Comparison of ENCODE assay signal across 11 cellular contexts in the genomic region with DNA sequence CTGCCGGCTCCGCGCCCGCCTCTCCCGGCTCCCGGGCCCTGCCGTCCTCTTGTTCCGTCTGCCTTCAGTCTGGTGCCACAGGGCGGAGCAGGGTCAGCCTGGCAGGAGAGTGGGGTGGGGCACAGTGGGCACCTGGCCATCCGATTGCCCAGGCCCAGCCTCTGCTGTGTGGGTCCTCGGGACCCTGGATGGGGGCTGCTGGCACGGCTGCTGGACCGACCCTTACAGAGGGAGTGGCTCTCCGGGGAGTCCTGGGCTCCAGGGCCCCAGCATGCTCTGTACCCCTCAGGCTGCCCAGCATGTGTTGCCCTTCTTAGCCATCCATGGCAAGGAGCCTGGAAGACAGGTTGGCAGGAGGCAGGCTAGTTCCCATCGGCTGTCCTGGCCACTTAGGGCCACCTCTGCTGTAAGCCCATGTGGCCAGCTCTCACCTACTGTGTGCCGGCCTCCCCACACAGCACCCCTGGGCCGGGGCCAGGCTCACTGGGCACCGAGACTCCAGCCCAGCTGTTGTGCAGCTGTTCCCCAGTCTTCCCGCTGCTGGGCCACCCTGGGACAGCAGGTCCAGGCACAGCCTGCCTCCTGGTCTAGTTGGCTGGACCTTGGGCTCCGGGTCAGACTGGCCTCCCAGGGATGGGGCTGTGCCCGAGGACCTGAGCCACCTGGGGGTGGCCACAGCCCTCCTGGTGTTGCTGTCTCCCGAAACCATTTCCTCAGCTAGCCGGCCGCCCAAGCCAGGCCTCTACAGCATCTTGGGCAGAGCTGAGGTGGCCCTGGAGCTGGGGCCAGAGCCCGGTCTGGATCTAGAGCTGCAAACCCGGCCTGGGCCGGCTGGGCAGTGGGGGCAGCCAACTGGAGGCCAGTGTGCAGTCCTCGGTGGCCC. TPM values are rescaled to one million over a fixed set of nuclear protein-coding genes. Genes with fewer than 3 reads are reported as not detected.
DNase-seq lines count a peak whose midpoint lies in the region; ATAC-seq and TF ChIP-seq lines count a peak whose summit lies in the region.
"Had no signal": no experiment of that assay in that cellular context is flagged by ENCODE, and none has a peak within 500 bp of the region (broad histone marks: within the 10 kb centered on the region; RNA-seq: fewer than 3 reads in every experiment).

No MANE protein-coding gene starts in this region.

- H3K4me1 ChIP-seq in HAP-1 (peaks cover 8% of the 10 kb centered on the region; the same call in 1 of the 2 replicates), spleen (peaks cover 15 to 65% (median 55%) of the 10 kb centered on the region in 6 donors)

- peak overlapping the region; percentile 23 for H3K4me3 ChIP-seq in HAP-1
- peak overlapping the region in 1 of 8 donors; percentile 19 for H3K4me3 ChIP-seq in spleen

- H3K27ac ChIP-seq in caudate nucleus (ENCODE audit: low read depth, low read length) (peak overlapping the region; percentile 60), spleen (peak overlapping the region; percentile 7 to 83 (median 72))

- H3K27me3 ChIP-seq in HAP-1 (ENCODE audit: low read depth) (no peaks in the 10 kb centered on the region), spleen (replicated peaks in 1 of 7) (peaks cover 0 to 50% (median 0%) of the 10 kb centered on the region in 7 donors)

- H3K36me3 ChIP-seq in HAP-1 (replicated peaks), result no peaks in the 10 kb centered on the region
- H3K36me3 ChIP-seq in spleen, result no peaks in the 10 kb centered on the region

- no peak for TF ChIP-seq POLR2A in spleen (IDR thresholded peaks at IDR 0.05)

- ATAC-seq in left colon (peak; percentile 53), GM21786 (IDR thresholded peaks at IDR 0.05; ENCODE audit: unreplicated experiment) (no peak), HG02870 (IDR thresholded peaks at IDR 0.05; ENCODE audit: unreplicated experiment) (no peak), HG03460 (IDR thresholded peaks at IDR 0.05; ENCODE audit: unreplicated experiment) (no peak)
- ATAC-seq: activated T-helper 17 cell treated with anti-CD3 and anti-CD28 coated beads, Interleukin-2, amount 50 U/mL, for 72 hours; T-helper 17 cell had no signal

- intact Hi-C loops in left colon (cut with DNase I, micrococcal nuclease), result no loop called here
- intact Hi-C loops in spleen (cut with DNase I; ENCODE audit: low total_unique reads), result no loop called here

- in situ Hi-C loops in HAP-1 (cut with MboI; ENCODE audit: low sequenced_read_pairs), result no loop called here

- 60 to 75% (median 65%) methylated on average over 17 to 28 of the region's 28 CpGs for WGBS in spleen, 5 donors

- DNase-seq in HAP-1 (ENCODE audit: low spot score in 2 of 2) (no peak), caudate nucleus (lab: John Stamatoyannopoulos, UW) (peak in 11 of 61 donors; percentile 18 to 63 (median 37)), left colon (no peak), spleen (no peak), Ammon's horn (ENCODE audit: low spot score) (no peak)
- DNase-seq: DND-41, T-helper 17 cell had no signal

- no peak for TF ChIP-seq CTCF in spleen (IDR thresholded peaks at IDR 0.05 in 8 of 11, conservative IDR thresholded peaks at IDR 0.05 in 3 of 11)

- no peaks in the 10 kb centered on the region for H3K9me3 ChIP-seq in HAP-1
- H3K9me3 ChIP-seq in spleen, result no peaks in the 10 kb centered on the region

RNA-seq across cellular contexts. Expression of a gene that starts 24.9 kb away (rescaled TPM):
- 10 to 100 TPM; 12.2 to 14.2 TPM for total RNA-seq in left colon
- 10 to 100 TPM in 6 of 7 donors, 1 to 10 TPM in 1; 8.7 to 20.3 (median 14.9) TPM for total RNA-seq in spleen
- polyA plus RNA-seq in spleen, result 10 to 100 TPM in 1 of 3 donors, 1 to 10 TPM in 2; 1.7 to 10.2 (median 2.0) TPM
